2 cellular contexts compared by ENCODE assay signal in the genomic region with DNA sequence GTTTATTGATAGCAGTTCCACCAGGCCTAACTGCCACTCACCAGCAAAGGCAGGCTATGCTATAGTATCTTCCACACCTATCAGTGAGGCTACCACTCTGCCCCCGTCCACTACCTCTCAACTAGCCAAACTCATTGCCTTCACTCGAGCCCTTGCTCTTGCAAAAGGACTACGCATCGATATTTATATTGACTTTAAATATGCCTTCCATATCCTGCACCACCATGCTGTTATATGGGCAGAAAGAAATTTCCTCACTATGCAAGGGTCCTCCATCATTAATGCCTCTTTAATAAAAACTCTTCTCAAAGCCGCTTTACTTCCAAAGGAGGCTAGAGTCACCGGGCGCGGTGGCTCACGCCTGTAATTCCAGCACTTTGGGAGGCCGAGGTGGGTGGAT. TPM values are rescaled to one million over a fixed set of nuclear protein-coding genes. Genes with fewer than 3 reads are reported as not detected.
"Had no signal": no experiment of that assay in that cellular context is flagged by ENCODE, and none has a peak within 500 bp of the region (broad histone marks: within the 10 kb centered on the region; RNA-seq: fewer than 3 reads in every experiment).

No MANE protein-coding gene starts in this region.

RNA-seq across cellular contexts. Expression of a gene that starts 18.4 kb away (rescaled TPM):
- total RNA-seq: G401 had no signal
- polyA plus RNA-seq: GM12878 had no signal

RNA-seq across cellular contexts. Expression of a gene that starts 58.4 kb away (rescaled TPM):
- total RNA-seq: GM12878 had no signal
- polyA plus RNA-seq: GM12878 had no signal
